Comparison of ENCODE assay signal across 11 cellular contexts in the genomic region with DNA sequence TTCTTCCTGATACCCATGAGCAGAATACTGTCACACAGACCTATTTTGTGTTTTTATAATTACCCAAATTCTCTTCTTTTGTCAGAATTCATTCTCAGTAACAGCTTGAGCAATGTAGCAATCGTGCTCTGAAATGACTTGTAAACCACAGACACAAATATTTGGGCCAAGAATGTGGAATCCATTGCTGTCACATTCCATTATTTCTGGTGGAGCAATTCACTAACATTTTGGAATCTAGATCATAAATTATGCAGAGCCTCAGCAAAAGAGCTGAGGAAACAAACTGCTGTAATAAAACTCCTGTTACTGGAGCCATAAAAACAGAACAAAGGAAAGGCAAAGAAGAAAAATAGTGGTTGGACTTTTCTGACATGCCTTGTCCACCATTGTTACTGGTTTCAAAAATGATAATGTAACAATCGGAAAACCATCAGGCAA.
A peak's percentile ranks its signal among the peaks of the same experiment; 100 is the strongest.
DNase-seq lines count a peak whose midpoint lies in the region; ATAC-seq and TF ChIP-seq lines count a peak whose summit lies in the region.
"Had no signal": no experiment of that assay in that cellular context is flagged by ENCODE, and none has a peak within 500 bp of the region (broad histone marks: within the 10 kb centered on the region; RNA-seq: fewer than 3 reads in every experiment).

No MANE protein-coding gene starts in this region.

- DNase-seq in GM04504 (ENCODE audit: low read depth) (peak; percentile 93), foreskin fibroblast (peak; percentile 84 to 92), sciatic nerve (ENCODE audit: low spot score) (no peak), NCI-H1930 (lab: John Stamatoyannopoulos, UW) (no peak), dermis blood vessel endothelial cell (no peak), NCI-H2171 treated with DMSO at 0.1 percent for 48 hours (lab: John Stamatoyannopoulos, UW) (no peak), activated gamma-delta T cell (lab: John Stamatoyannopoulos, UW) (no peak)
- DNase-seq: anterior cingulate cortex; NCI-H510A treated with DMSO at 0.1 percent for 48 hours; stimulated activated CD4-positive, alpha-beta T cell treated with anti-CD3 and anti-CD28 coated beads, Interleukin-1b, Interleukin-23, amount 100 ng/mL, for 48 hours had no signal

- no peak for TF ChIP-seq CTCF in foreskin fibroblast (IDR thresholded peaks at IDR 0.05; ENCODE audit: low read depth, low read length)

- WGBS in adipose tissue, 3 donors, result 46 to 64% (median 52%) methylated on average over 2 of the region's 2 CpGs

- peak overlapping the region; percentile 51 for H3K27ac ChIP-seq in adipose tissue (ENCODE audit: low read depth, low read length)

- peak overlapping the region; percentile 7 to 17 for H3K4me3 ChIP-seq in foreskin fibroblast (ENCODE audit: low read depth in 1 of 2, low read length in 2 of 2)

- intact Hi-C loops in sciatic nerve (cut with DNase I), result no loop called here

- ATAC-seq in sciatic nerve, result peak; percentile 93

Comparison
In these comparisons a context has a peak if more than half of its experiments do, and no peak if none do; other contexts are left out.
1. DNase-seq: peak in GM04504 (single experiment) and foreskin fibroblast (2 of 2); none in sciatic nerve (single experiment), NCI-H1930 (0 of 2), dermis blood vessel endothelial cell (single experiment), NCI-H2171 treated with DMSO at 0.1 percent for 48 hours (single experiment) and activated gamma-delta T cell (single experiment).